Comparison of ENCODE assay signal across 16 cellular contexts in the genomic region with DNA sequence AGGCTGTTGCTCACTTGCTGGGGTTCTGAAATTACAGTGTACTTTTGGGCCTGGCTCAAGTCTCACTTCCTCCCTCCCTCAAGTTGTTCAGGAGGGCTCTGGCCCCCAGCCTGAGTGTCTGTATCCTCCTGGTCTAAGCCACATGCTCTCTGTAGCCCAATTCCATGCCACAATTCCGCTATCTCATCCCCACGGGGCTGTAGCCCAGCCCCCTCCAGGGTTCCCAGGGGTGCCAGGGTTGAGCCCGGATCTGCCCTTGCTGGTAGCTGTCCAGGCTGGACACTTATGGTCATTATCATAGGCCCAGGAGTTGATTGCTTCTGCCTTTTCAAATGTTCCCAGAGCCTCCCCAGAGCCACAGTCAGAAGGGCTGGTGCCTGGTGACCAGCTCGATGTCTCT.
DNase-seq lines count a peak whose midpoint lies in the region; TF ChIP-seq lines count a peak whose summit lies in the region.
"Had no signal": no experiment of that assay in that cellular context is flagged by ENCODE, and none has a peak within 500 bp of the region (broad histone marks: within the 10 kb centered on the region; RNA-seq: fewer than 3 reads in every experiment).

No MANE protein-coding gene starts in this region.

- intact Hi-C loops in vagina (cut with DNase I), result no loop called here

- H4K20me1 ChIP-seq in hepatocyte (ENCODE audit: insufficient read depth, poor library complexity, severe bottlenecking), result no peaks in the 10 kb centered on the region

- H3K4me2 ChIP-seq in hepatocyte, result no peak overlapping the region
- H3K4me2 ChIP-seq: BLaER1 treated with 17β-estradiol and CSF1 and Interleukin-3, amounts not matched to agents 10 nM and 100 nM had no signal

- H3K27me3 ChIP-seq in vagina (no peaks in the 10 kb centered on the region), hepatocyte (no peaks in the 10 kb centered on the region)

- no peaks in the 10 kb centered on the region for H3K79me2 ChIP-seq in hepatocyte

- no peak for TF ChIP-seq POLR2A in vagina (IDR thresholded peaks at IDR 0.05)

- WGBS in hepatocyte (ENCODE audit: low lambda C conversion rate, missing lambda C conversion rate), result 92% methylated on average over 4 of the region's 4 CpGs

- TF ChIP-seq CTCF in vagina (IDR thresholded peaks at IDR 0.05) (no peak), hepatocyte (IDR thresholded peaks at IDR 0.05; ENCODE audit: poor library complexity) (no peak)

- DNase-seq in activated effector memory CD4-positive, alpha-beta T cell treated with anti-CD3 and anti-CD28 coated beads, Interleukin-2, amount 50 U/mL, for 16 hours, result peak; percentile 47
- no peak for DNase-seq in activated effector memory CD4-positive, alpha-beta T cell treated with Interleukin-2 at 50 U/mL for 16 hours
- peak; percentile 62 for DNase-seq in mesenteric fat pad (ENCODE audit: low spot score)
- DNase-seq in vagina (ENCODE audit: extremely low spot score in 2 of 2), result no peak
- DNase-seq in hepatocyte (ENCODE audit: low spot score), result no peak
- DNase-seq in SIG-M5 treated with dmso at 0.1 percent for 504 hours (lab: John Stamatoyannopoulos, UW; ENCODE audit: unreplicated experiment), result no peak
- DNase-seq: 8988T; CD4-positive, CD25-positive, alpha-beta regulatory T cell; CD8-positive, alpha-beta memory T cell; COR-L47; GDM1; GM23248 had no signal

- H3K27ac ChIP-seq in temporal lobe (ENCODE audit: low read depth, low read length) (peak overlapping the region; percentile 5), vagina (no peak overlapping the region), hepatocyte (no peak overlapping the region)
- H3K27ac ChIP-seq: BLaER1 treated with 17β-estradiol and CSF1 and Interleukin-3, amounts not matched to agents 10 nM and 100 nM; GM23248; HL-60 had no signal

- no peaks in the 10 kb centered on the region for H3K9me3 ChIP-seq in vagina
- H3K9me3 ChIP-seq in hepatocyte (ENCODE audit: low read depth), result no peaks in the 10 kb centered on the region
- H3K9me3 ChIP-seq: BLaER1 treated with 17β-estradiol and CSF1 and Interleukin-3, amounts not matched to agents 10 nM and 100 nM; HAP-1 had no signal

- no peak overlapping the region for H2AFZ ChIP-seq in hepatocyte
- H2AFZ ChIP-seq: GM23248 had no signal

- no peaks in the 10 kb centered on the region for H3K9me2 ChIP-seq in hepatocyte (replicated peaks; ENCODE audit: insufficient read depth)

- H3K4me1 ChIP-seq in vagina, result no peaks in the 10 kb centered on the region
- no peaks in the 10 kb centered on the region for H3K4me1 ChIP-seq in hepatocyte (ENCODE audit: insufficient read depth)
- H3K4me1 ChIP-seq: HAP-1 had no signal

- H3K36me3 ChIP-seq in vagina (no peaks in the 10 kb centered on the region), hepatocyte (replicated peaks; ENCODE audit: insufficient read depth, low read depth) (no peaks in the 10 kb centered on the region)
- H3K36me3 ChIP-seq: BLaER1 treated with 17β-estradiol and CSF1 and Interleukin-3, amounts not matched to agents 10 nM and 100 nM had no signal

- H3K4me3 ChIP-seq in vagina (no peak overlapping the region), hepatocyte (no peak overlapping the region)
- H3K4me3 ChIP-seq: BLaER1 treated with 17β-estradiol and CSF1 and Interleukin-3, amounts not matched to agents 10 nM and 100 nM; GM23248; HAP-1 had no signal

Comparison
In these comparisons a context has a peak if more than half of its experiments do, and no peak if none do; other contexts are left out.
1. DNase-seq: peak in activated effector memory CD4-positive, alpha-beta T cell treated with anti-CD3 and anti-CD28 coated beads, Interleukin-2, amount 50 U/mL, for 16 hours (single experiment) and mesenteric fat pad (single experiment); none in activated effector memory CD4-positive, alpha-beta T cell treated with Interleukin-2 at 50 U/mL for 16 hours (single experiment), vagina (0 of 2), hepatocyte (single experiment) and SIG-M5 treated with dmso at 0.1 percent for 504 hours (single experiment).